ENCODE assay signal across 20 cellular contexts in the genomic region with DNA sequence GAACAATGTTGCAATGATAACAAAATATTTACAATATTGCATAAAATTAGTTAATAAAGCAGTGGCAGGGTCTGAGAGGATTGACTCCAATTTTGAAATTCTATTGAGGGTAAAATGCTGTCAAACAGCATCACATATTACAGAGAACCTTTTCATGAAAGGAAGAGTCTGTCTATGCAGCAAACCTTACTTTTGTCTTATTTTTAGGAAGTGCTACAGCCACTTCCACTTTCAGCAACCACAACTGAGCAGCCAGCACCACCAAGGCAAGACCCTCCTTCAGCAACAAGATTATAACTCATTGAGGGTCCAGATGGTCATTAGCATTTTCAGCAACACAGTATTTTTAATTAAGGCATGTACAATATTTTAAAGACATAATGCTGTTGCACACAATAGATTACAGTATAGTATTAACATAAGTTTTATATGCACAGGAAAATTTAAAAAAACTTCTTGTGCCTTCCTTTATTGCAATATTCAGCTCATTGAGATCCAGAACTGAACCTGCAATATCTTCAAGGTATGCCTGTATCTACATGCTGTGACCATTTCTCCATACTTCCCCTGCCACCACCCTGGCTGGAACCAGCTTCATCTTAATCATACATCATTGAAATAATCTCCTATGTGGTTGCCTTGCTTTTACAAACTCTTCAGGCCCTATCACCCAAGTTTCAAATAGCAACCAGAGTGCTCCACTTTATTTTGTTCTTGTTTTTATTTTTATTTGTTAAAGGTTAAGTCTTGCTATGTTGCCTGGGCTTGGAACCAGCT.
"Had no signal": no experiment of that assay in that cellular context is flagged by ENCODE, and none has a peak within 500 bp of the region (broad histone marks: within the 10 kb centered on the region; RNA-seq: fewer than 3 reads in every experiment).

No MANE protein-coding gene starts in this region.

- H3K27me3 ChIP-seq: stomach, suprapubic skin, tibial nerve had no signal

- H3K9me3 ChIP-seq: mucosa of descending colon, stomach, suprapubic skin, tibial nerve had no signal

- ATAC-seq: activated CD8-positive, alpha-beta T cell treated with anti-CD3 and anti-CD28 coated beads for 36 hours; activated naive CD4-positive, alpha-beta T cell treated with anti-CD3 and anti-CD28 coated beads, Interleukin-2, amount 50 U/mL, for 72 hours; left colon; mucosa of descending colon; right cardiac atrium; stimulated activated effector memory CD8-positive, alpha-beta T cell treated with anti-CD3 and anti-CD28 coated beads, Interleukin-12 subunit alpha, Interleukin-12 subunit beta, amount 100 ng/mL, for 72 hours had no signal

- H3K27ac ChIP-seq: parathyroid adenoma, skin epidermis, stomach, suprapubic skin, tibial nerve, WERI-Rb-1 had no signal

- H3K79me2 ChIP-seq: parathyroid adenoma had no signal

- H3K36me3 ChIP-seq: stomach, suprapubic skin, tibial nerve, WERI-Rb-1 had no signal

- H3K4me3 ChIP-seq: mucosa of descending colon, skin epidermis, stomach, suprapubic skin, tibial nerve had no signal

- H3K4me1 ChIP-seq: parathyroid adenoma, stomach, suprapubic skin, tibial nerve had no signal

- DNase-seq: activated CD4-positive, alpha-beta T cell treated with anti-CD3 and anti-CD28 coated beads, Interleukin-2, amount 10 ng/mL, durations not matched to agents 7 days and 5 days; activated CD4-positive, CD25-positive, alpha-beta regulatory T cell treated with anti-CD3 and anti-CD28 coated beads, Interleukin-2, amount 50 U/mL, for 72 hours; activated CD8-positive, alpha-beta T cell treated with anti-CD3 and anti-CD28 coated beads for 36 hours; activated gamma-delta T cell treated with Interleukin-2 at 50 U/mL for 16 hours; cortex of kidney; endodermal cell; left colon; mesendoderm; mucosa of descending colon; nephron progenitor cell; right cardiac atrium; stimulated activated CD4-positive, alpha-beta T cell treated with anti-CD3 and anti-CD28 coated beads, Interleukin-1b, Interleukin-23, amount 100 ng/mL, for 48 hours; stomach; WERI-Rb-1 had no signal

- H2AFZ ChIP-seq: parathyroid adenoma had no signal
